36 cellular contexts compared by ENCODE assay signal in the genomic region with DNA sequence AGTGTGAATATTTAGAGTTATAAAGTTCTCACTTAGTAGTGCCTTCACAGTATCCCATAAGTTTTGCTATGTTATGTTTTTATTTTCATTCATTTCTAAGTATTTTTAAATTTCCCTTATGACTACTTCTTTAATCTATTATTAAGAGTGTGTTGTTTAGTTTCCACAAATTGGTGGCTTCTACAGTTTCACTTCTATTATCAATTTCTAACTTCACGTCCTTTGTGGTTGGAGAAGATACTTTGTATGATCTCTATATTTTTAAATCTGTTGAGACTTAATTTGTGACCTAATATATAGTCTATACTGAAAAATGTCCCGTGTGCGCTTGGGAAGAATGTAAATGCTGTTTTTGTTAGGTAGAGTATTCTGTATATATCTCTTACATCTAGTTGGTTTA. TPM values are rescaled to one million over a fixed set of nuclear protein-coding genes. Genes with fewer than 3 reads are reported as not detected.
"Had no signal": no experiment of that assay in that cellular context is flagged by ENCODE, and none has a peak within 500 bp of the region (broad histone marks: within the 10 kb centered on the region; RNA-seq: fewer than 3 reads in every experiment).

No MANE protein-coding gene starts in this region.

- H3K27ac Mint-ChIP-seq: activated CD4-positive, alpha-beta memory T cell treated with anti-CD3 and anti-CD28 coated beads, Interleukin-2, amount 10 ng/mL, durations not matched to agents 7 days and 5 days; activated CD8-positive, alpha-beta memory T cell treated with anti-CD3 and anti-CD28 coated beads, Interleukin-2, amount 10 ng/mL, durations not matched to agents 7 days and 5 days; activated naive CD8-positive, alpha-beta T cell treated with anti-CD3 and anti-CD28 coated beads for 36 hours; T-helper 1 cell treated with Interleukin-12 subunit alpha and Interleukin-12 subunit beta and Interleukin-4 antibody, amounts not matched to agents 30 μg/mL and 1 μg/mL, for 36 hours; T-helper 2 cell treated with Interferon-gamma antibody and Interleukin-4, amounts not matched to agents 5 μg/mL and 100 μg/mL, for 36 hours had no signal

- H3K27ac ChIP-seq: brain microvascular endothelial cell, Peyer's patch, SJSA1 had no signal

- H3K9ac ChIP-seq: SK-N-SH had no signal

- H3K27me3 Mint-ChIP-seq: activated naive CD8-positive, alpha-beta T cell treated with anti-CD3 and anti-CD28 coated beads for 36 hours had no signal

- ATAC-seq: activated CD4-positive, CD25-positive, alpha-beta regulatory T cell treated with anti-CD3 and anti-CD28 coated beads, Interleukin-2, amount 50 U/mL, for 24 hours; activated CD8-positive, alpha-beta memory T cell treated with anti-CD3 and anti-CD28 coated beads, Interleukin-2, amount 10 ng/mL, durations not matched to agents 7 days and 5 days; PC-3 had no signal

- H3K4me3 ChIP-seq: MG63, Peyer's patch, SJSA1 had no signal

- H3K36me3 ChIP-seq: brain microvascular endothelial cell, MG63, Peyer's patch, SJSA1 had no signal

- H3K4me3 Mint-ChIP-seq: activated CD4-positive, alpha-beta memory T cell treated with anti-CD3 and anti-CD28 coated beads, Interleukin-2, amount 10 ng/mL, durations not matched to agents 7 days and 5 days; activated CD8-positive, alpha-beta memory T cell treated with anti-CD3 and anti-CD28 coated beads, Interleukin-2, amount 10 ng/mL, durations not matched to agents 7 days and 5 days; activated naive CD8-positive, alpha-beta T cell treated with anti-CD3 and anti-CD28 coated beads for 36 hours; T-helper 1 cell treated with Interleukin-12 subunit alpha and Interleukin-12 subunit beta and Interleukin-4 antibody, amounts not matched to agents 30 μg/mL and 1 μg/mL, for 36 hours; T-helper 2 cell treated with Interferon-gamma antibody and Interleukin-4, amounts not matched to agents 5 μg/mL and 100 μg/mL, for 36 hours had no signal

- H3K27me3 ChIP-seq: brain microvascular endothelial cell, MG63, Peyer's patch, SJSA1 had no signal

- H3K9me3 ChIP-seq: SJSA1, SK-N-SH had no signal

- DNase-seq: activated CD4-positive, alpha-beta memory T cell treated with anti-CD3 and anti-CD28 coated beads, Interleukin-2, amount 10 ng/mL, durations not matched to agents 7 days and 5 days; activated CD4-positive, alpha-beta T cell treated with anti-CD3 and anti-CD28 coated beads for 4 hours; activated CD8-positive, alpha-beta memory T cell treated with anti-CD3 and anti-CD28 coated beads for 24 hours; activated CD8-positive, alpha-beta memory T cell treated with anti-CD3 and anti-CD28 coated beads, Interleukin-2, amount 10 ng/mL, durations not matched to agents 7 days and 5 days; activated CD8-positive, alpha-beta memory T cell treated with anti-CD3 and anti-CD28 coated beads, Interleukin-2, amount 50 U/mL, for 48 hours; activated effector memory CD4-positive, alpha-beta T cell treated with Interleukin-2 at 50 U/mL for 16 hours; activated naive CD4-positive, alpha-beta T cell; activated naive CD4-positive, alpha-beta T cell treated with anti-CD3 and anti-CD28 coated beads, Interleukin-2, amount 50 U/mL, for 16 hours; activated naive CD8-positive, alpha-beta T cell treated with anti-CD3 and anti-CD28 coated beads for 36 hours; activated T-cell treated with anti-CD3 and anti-CD28 coated beads, Interleukin-2, amount 50 U/mL, for 48 hours; amniotic stem cell; aorta; brain microvascular endothelial cell; central memory CD4-positive, alpha-beta T cell; MG63; MV-4-11; NCI-H1092; NCI-H1417; NCI-H146; NCI-H187; NCI-H2029 treated with DMSO at 0.1 percent for 48 hours; NCI-H2171 treated with DMSO at 0.1 percent for 48 hours; NCI-H226; NCI-H524 treated with DMSO at 0.1 percent for 48 hours; NK-92 treated with Interleukin-12 subunit alpha and Interleukin-12 subunit beta, amount 100 ng/mL, for 24 hours; PC-3; Peyer's patch; RPMI8226; SHP77 treated with DMSO at 0.1 percent for 48 hours; SK-N-SH had no signal

- H3K4me1 ChIP-seq: Peyer's patch, SJSA1 had no signal

RNA-seq across cellular contexts. Expression of gene CHIA, which starts 11.7 kb away (rescaled TPM):
- total RNA-seq: activated CD4-positive, alpha-beta memory T cell treated with anti-CD3 and anti-CD28 coated beads, Interleukin-2, amount 10 ng/mL, durations not matched to agents 7 days and 5 days; activated CD8-positive, alpha-beta memory T cell treated with anti-CD3 and anti-CD28 coated beads, Interleukin-2, amount 10 ng/mL, durations not matched to agents 7 days and 5 days; activated naive CD8-positive, alpha-beta T cell treated with anti-CD3 and anti-CD28 coated beads for 36 hours; aorta; cerebellum; NCI-H460; PC-3; Peyer's patch; SJSA1 had no signal
- polyA plus RNA-seq: SK-N-SH had no signal
